ENCODE assay signal across 10 cellular contexts in the genomic region with DNA sequence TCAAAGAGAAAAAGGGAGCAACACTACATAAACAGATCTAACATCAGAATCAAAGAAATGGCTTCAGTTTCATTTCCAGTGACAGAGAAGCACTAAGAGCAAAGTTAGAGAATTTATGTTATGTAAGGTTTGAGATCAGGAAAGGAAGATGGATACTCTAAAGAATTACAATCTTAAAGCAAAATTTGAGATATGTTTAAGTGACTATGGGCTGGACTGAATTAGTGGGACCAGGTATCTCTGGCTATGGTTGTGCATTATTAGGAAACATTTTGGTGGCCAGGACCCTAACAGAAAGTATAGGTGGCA.
DNase-seq lines count a peak whose midpoint lies in the region; ATAC-seq and TF ChIP-seq lines count a peak whose summit lies in the region.
"Had no signal": no experiment of that assay in that cellular context is flagged by ENCODE, and none has a peak within 500 bp of the region (broad histone marks: within the 10 kb centered on the region; RNA-seq: fewer than 3 reads in every experiment).

No MANE protein-coding gene starts in this region.

- H3K27ac Mint-ChIP-seq in mesothelial cell of epicardium, result peak overlapping the region; percentile 81
- H3K27ac Mint-ChIP-seq in activated CD4-positive, alpha-beta memory T cell treated with anti-CD3 and anti-CD28 coated beads, Interleukin-2, amount 10 ng/mL, durations not matched to agents 7 days and 5 days, result no peak overlapping the region
- H3K27ac Mint-ChIP-seq: stimulated activated effector memory CD8-positive, alpha-beta T cell treated with anti-CD3 and anti-CD28 coated beads, Interleukin-12 subunit alpha, Interleukin-12 subunit beta, amount 100 ng/mL, for 72 hours had no signal

- no peaks in the 10 kb centered on the region for H3K27me3 Mint-ChIP-seq in mesothelial cell of epicardium (ENCODE audit: low read depth)
- H3K27me3 Mint-ChIP-seq in activated CD4-positive, alpha-beta memory T cell treated with anti-CD3 and anti-CD28 coated beads, Interleukin-2, amount 10 ng/mL, durations not matched to agents 7 days and 5 days, result no peaks in the 10 kb centered on the region

- CTCF ChIA-PET in activated CD4-positive, alpha-beta memory T cell treated with anti-CD3 and anti-CD28 coated beads, Interleukin-2, amount 10 ng/mL, durations not matched to agents 7 days and 5 days (lab: Charles Lee), result interaction anchor here (0.7 to 1.2 kb wide), 7 partner anchors 9 to 315 kb away, joined by 3 to 7 read pairs (median 3); no protein-coding TSS in a partner anchor

- no peak overlapping the region for H3K4me3 ChIP-seq in GM23248
- H3K4me3 ChIP-seq: ascending aorta had no signal

- no peak overlapping the region for H3K4me2 ChIP-seq in GM23248 (ENCODE audit: unreplicated experiment)

- POLR2A ChIA-PET in activated CD4-positive, alpha-beta memory T cell treated with anti-CD3 and anti-CD28 coated beads, Interleukin-2, amount 10 ng/mL, durations not matched to agents 7 days and 5 days (lab: Charles Lee), result no interaction called here

- H3K9me2 ChIP-seq in GM23248 (ENCODE audit: insufficient read depth), result no peaks in the 10 kb centered on the region

- no peaks in the 10 kb centered on the region for H3K79me2 ChIP-seq in GM23248 (ENCODE audit: insufficient read depth)

- peaks cover 10% of the 10 kb centered on the region for H3K4me1 Mint-ChIP-seq in mesothelial cell of epicardium
- no peaks in the 10 kb centered on the region for H3K4me1 Mint-ChIP-seq in activated CD4-positive, alpha-beta memory T cell treated with anti-CD3 and anti-CD28 coated beads, Interleukin-2, amount 10 ng/mL, durations not matched to agents 7 days and 5 days
- H3K4me1 Mint-ChIP-seq: stimulated activated effector memory CD8-positive, alpha-beta T cell treated with anti-CD3 and anti-CD28 coated beads, Interleukin-12 subunit alpha, Interleukin-12 subunit beta, amount 100 ng/mL, for 72 hours had no signal

- H3K9me3 ChIP-seq in GM23248 (ENCODE audit: low read depth), result no peaks in the 10 kb centered on the region
- H3K9me3 ChIP-seq: ascending aorta had no signal

- H3F3A ChIP-seq in GM23248 (ENCODE audit: insufficient read depth), result no peaks in the 10 kb centered on the region

- H3K9me3 Mint-ChIP-seq in mesothelial cell of epicardium, result no peaks in the 10 kb centered on the region
- H3K9me3 Mint-ChIP-seq in activated CD4-positive, alpha-beta memory T cell treated with anti-CD3 and anti-CD28 coated beads, Interleukin-2, amount 10 ng/mL, durations not matched to agents 7 days and 5 days, result peaks cover 2% of the 10 kb centered on the region

- H3K9ac ChIP-seq in GM23248, result no peak overlapping the region

- no peak overlapping the region for H3K4me3 Mint-ChIP-seq in mesothelial cell of epicardium
- H3K4me3 Mint-ChIP-seq in activated CD4-positive, alpha-beta memory T cell treated with anti-CD3 and anti-CD28 coated beads, Interleukin-2, amount 10 ng/mL, durations not matched to agents 7 days and 5 days, result no peak overlapping the region
- H3K4me3 Mint-ChIP-seq: stimulated activated effector memory CD8-positive, alpha-beta T cell treated with anti-CD3 and anti-CD28 coated beads, Interleukin-12 subunit alpha, Interleukin-12 subunit beta, amount 100 ng/mL, for 72 hours had no signal

- H3K36me3 Mint-ChIP-seq in mesothelial cell of epicardium, result no peaks in the 10 kb centered on the region
- H3K36me3 Mint-ChIP-seq in activated CD4-positive, alpha-beta memory T cell treated with anti-CD3 and anti-CD28 coated beads, Interleukin-2, amount 10 ng/mL, durations not matched to agents 7 days and 5 days (ENCODE audit: low read depth), result no peaks in the 10 kb centered on the region
- H3K36me3 Mint-ChIP-seq: stimulated activated effector memory CD8-positive, alpha-beta T cell treated with anti-CD3 and anti-CD28 coated beads, Interleukin-12 subunit alpha, Interleukin-12 subunit beta, amount 100 ng/mL, for 72 hours had no signal

- in situ Hi-C loops in GM23248 (cut with MboI), result no loop called here

- H3K27ac ChIP-seq in GM23248, result no peak overlapping the region
- H3K27ac ChIP-seq: ascending aorta had no signal

- intact Hi-C loops in posterior cingulate gyrus (cut with DNase I), result loop anchor here (1.0 kb wide), 1 partner anchor 529 kb away; no protein-coding TSS in a partner anchor

- peak; percentile 12; the same call in 1 of the 2 replicates for TF ChIP-seq CTCF in LNCAP (IDR thresholded peaks at IDR 0.05)
- TF ChIP-seq CTCF in mesothelial cell of epicardium (IDR thresholded peaks at IDR 0.05; ENCODE audit: unreplicated experiment), result peak; percentile 33

- H3K4me1 ChIP-seq in GM23248 (ENCODE audit: insufficient read depth), result no peaks in the 10 kb centered on the region
- H3K4me1 ChIP-seq: ascending aorta had no signal

- ATAC-seq in GM18508 (IDR thresholded peaks at IDR 0.05; ENCODE audit: insufficient read depth, unreplicated experiment), result peak; percentile 27
- ATAC-seq: stimulated activated effector memory CD8-positive, alpha-beta T cell treated with anti-CD3 and anti-CD28 coated beads, Interleukin-12 subunit alpha, Interleukin-12 subunit beta, amount 100 ng/mL, for 72 hours had no signal

- no peaks in the 10 kb centered on the region for H3K27me3 ChIP-seq in GM23248 (replicated peaks; ENCODE audit: insufficient read depth)
- H3K27me3 ChIP-seq: ascending aorta had no signal

- 0 out of 2 replicates have a peak overlapping the region, but pooled peaks have one; percentile 40 for H2AFZ ChIP-seq in GM23248

- DNase-seq in GM23248 (no peak), mesothelial cell of epicardium (ENCODE audit: low spot score in 2 of 2, unreplicated experiment in 2 of 2) (no peak), GM19238 (ENCODE audit: insufficient read length, low spot score) (no peak), DMS53 (lab: John Stamatoyannopoulos, UW) (no peak), posterior cingulate gyrus (no peak)
- DNase-seq in activated CD4-positive, alpha-beta memory T cell treated with anti-CD3 and anti-CD28 coated beads, Interleukin-2, amount 10 ng/mL, durations not matched to agents 7 days and 5 days, result no peak

- H3K36me3 ChIP-seq in GM23248 (ENCODE audit: low read depth), result no peaks in the 10 kb centered on the region
- H3K36me3 ChIP-seq: ascending aorta had no signal

- H4K20me1 ChIP-seq in GM23248 (ENCODE audit: insufficient read depth), result no peaks in the 10 kb centered on the region
